15 cellular contexts compared by ENCODE assay signal in genomic region chr18:76484749-76485387, GRCh38. TPM values are rescaled to one million over a fixed set of nuclear protein-coding genes. Genes with fewer than 3 reads are reported as not detected.
DNase-seq lines count a peak whose midpoint lies in the region; ATAC-seq and TF ChIP-seq lines count a peak whose summit lies in the region.
"Had no signal": no experiment of that assay in that cellular context is flagged by ENCODE, and none has a peak within 500 bp of the region (broad histone marks: within the 10 kb centered on the region; RNA-seq: fewer than 3 reads in every experiment).

No MANE protein-coding gene starts in this region.

- H2BK15ac ChIP-seq in H9 (ENCODE audit: low read depth, low read length) = no peak overlapping the region

- DNase-seq in D341Med (ENCODE audit: low spot score) = no peak
- no peak for DNase-seq in H9
- DNase-seq in activated CD8-positive, alpha-beta memory T cell treated with anti-CD3 and anti-CD28 coated beads, Interleukin-2, amount 50 U/mL, for 48 hours = no peak
- DNase-seq in ecto neural progenitor cell (ENCODE audit: low spot score) = no peak
- DNase-seq: CD4-positive, alpha-beta memory T cell; heart right ventricle; NCI-H1048; NCI-H69; posterior cingulate gyrus had no signal

- H2AFZ ChIP-seq in H9 (ENCODE audit: low read length) = no peak overlapping the region

- H3K27ac Mint-ChIP-seq in nephron (peak overlapping the region; percentile 28 to 84 (median 82)), H9 (peak overlapping the region in 1 of 3 experiments; percentile 5; a peak in 1 of 7 replicates)
- H3K27ac Mint-ChIP-seq: CD4-positive, alpha-beta memory T cell; stimulated activated effector memory CD8-positive, alpha-beta T cell treated with anti-CD3 and anti-CD28 coated beads, Interleukin-12 subunit alpha, Interleukin-12 subunit beta, amount 100 ng/mL, for 72 hours had no signal

- no peak overlapping the region for H3K4me2 ChIP-seq in H9 (ENCODE audit: insufficient read depth, insufficient read length, low read length)

- no peak overlapping the region for H2BK5ac ChIP-seq in H9 (ENCODE audit: insufficient read length, low read length)

- H2BK12ac ChIP-seq in H9 (ENCODE audit: insufficient read length, low read depth, low read length) = no peak overlapping the region

- H3K36me3 Mint-ChIP-seq in nephron (ENCODE audit: low read depth) = peaks cover 35% of the 10 kb centered on the region
- H3K36me3 Mint-ChIP-seq in H9 (ENCODE audit: insufficient read depth in 1 of 3, low read depth in 3 of 3) = peaks cover 0 to 2% (median 0%) of the 10 kb centered on the region in 3 experiments; a peak in 3 of 7 replicates
- H3K36me3 Mint-ChIP-seq: CD4-positive, alpha-beta memory T cell; stimulated activated effector memory CD8-positive, alpha-beta T cell treated with anti-CD3 and anti-CD28 coated beads, Interleukin-12 subunit alpha, Interleukin-12 subunit beta, amount 100 ng/mL, for 72 hours had no signal

- H3K9me3 Mint-ChIP-seq in nephron (no peaks in the 10 kb centered on the region), H9 (no peaks in the 10 kb centered on the region)
- H3K9me3 Mint-ChIP-seq: CD4-positive, alpha-beta memory T cell; stimulated activated effector memory CD8-positive, alpha-beta T cell treated with anti-CD3 and anti-CD28 coated beads, Interleukin-12 subunit alpha, Interleukin-12 subunit beta, amount 100 ng/mL, for 72 hours had no signal

- H3K4me3 Mint-ChIP-seq in nephron (peak overlapping the region in 1 of 3 experiments; percentile 14), H9 (no peak overlapping the region)
- H3K4me3 Mint-ChIP-seq: CD4-positive, alpha-beta memory T cell; stimulated activated effector memory CD8-positive, alpha-beta T cell treated with anti-CD3 and anti-CD28 coated beads, Interleukin-12 subunit alpha, Interleukin-12 subunit beta, amount 100 ng/mL, for 72 hours had no signal

- no peak overlapping the region for H3K27ac ChIP-seq in H9 (ENCODE audit: insufficient read length, low read depth, low read length)
- H3K27ac ChIP-seq: heart right ventricle had no signal

- WGBS in H9 (ENCODE audit: extremely low coverage, insufficient read length, low lambda C conversion rate) = no CpG with 5 or more reads among the region's 6 CpGs

- no peak overlapping the region for H3K9ac ChIP-seq in H9 (ENCODE audit: extremely low read depth, insufficient read length, low read length)

- H3K79me2 ChIP-seq in H9 (ENCODE audit: insufficient read depth, low read length) = no peaks in the 10 kb centered on the region; the same call in 1 of the 2 replicates

- H2AK5ac ChIP-seq in H9 (ENCODE audit: insufficient read length, low read length) = no peak overlapping the region

- H3K4ac ChIP-seq in H9 (ENCODE audit: low read depth, low read length) = no peak overlapping the region

- peaks cover 16% of the 10 kb centered on the region for H3K4me1 ChIP-seq in H9 (ENCODE audit: insufficient read depth, low read length)

- no peaks in the 10 kb centered on the region for H4K20me1 ChIP-seq in H9 (ENCODE audit: control insufficient read depth, insufficient read depth, insufficient read length)

- H3K56ac ChIP-seq in H9 (ENCODE audit: insufficient read length, low read depth, low read length) = no peak overlapping the region

- H3K23me2 ChIP-seq in H9 (ENCODE audit: insufficient read length, low read depth, low read length, poor library complexity, severe bottlenecking) = no peaks in the 10 kb centered on the region

- no peaks in the 10 kb centered on the region for H3K9me3 ChIP-seq in H9 (ENCODE audit: control insufficient read depth, low read depth, low read length)
- H3K9me3 ChIP-seq: heart right ventricle had no signal

- H3K4me1 Mint-ChIP-seq in nephron (peaks cover 77% of the 10 kb centered on the region), H9 (peaks cover 54 to 57% of the 10 kb centered on the region in 2 experiments)
- H3K4me1 Mint-ChIP-seq: stimulated activated effector memory CD8-positive, alpha-beta T cell treated with anti-CD3 and anti-CD28 coated beads, Interleukin-12 subunit alpha, Interleukin-12 subunit beta, amount 100 ng/mL, for 72 hours had no signal

- H4K91ac ChIP-seq in H9 (ENCODE audit: insufficient read length, low read depth, low read length) = no peak overlapping the region

- no peak overlapping the region for H3K14ac ChIP-seq in H9 (ENCODE audit: insufficient read depth, low read length)

- ATAC-seq in GM18520 (IDR thresholded peaks at IDR 0.05; ENCODE audit: unreplicated experiment) = peak; percentile 46
- peak; percentile 68 for ATAC-seq in HG02610 (IDR thresholded peaks at IDR 0.05; ENCODE audit: unreplicated experiment)
- ATAC-seq in HG03558 (IDR thresholded peaks at IDR 0.05; ENCODE audit: extremely low read depth, unreplicated experiment) = peak; percentile 53
- ATAC-seq: activated CD4-positive, CD25-positive, alpha-beta regulatory T cell treated with anti-CD3 and anti-CD28 coated beads, Interleukin-2, amount 50 U/mL, for 24 hours; heart right ventricle; stimulated activated effector memory CD8-positive, alpha-beta T cell treated with anti-CD3 and anti-CD28 coated beads, Interleukin-12 subunit alpha, Interleukin-12 subunit beta, amount 100 ng/mL, for 72 hours had no signal

- no peak overlapping the region for H3K18ac ChIP-seq in H9 (ENCODE audit: insufficient read length, low read depth, low read length)

- no peak overlapping the region for H4K5ac ChIP-seq in H9 (ENCODE audit: insufficient read length, low read depth, low read length)

- no peak overlapping the region for H3K23ac ChIP-seq in H9 (ENCODE audit: insufficient read length, low read depth, low read length)

- H2BK120ac ChIP-seq in H9 (ENCODE audit: low read depth, low read length, poor library complexity, severe bottlenecking) = no peak overlapping the region

- H2BK20ac ChIP-seq in H9 (ENCODE audit: low read depth, low read length, poor library complexity, severe bottlenecking) = no peak overlapping the region

- H3K27me3 Mint-ChIP-seq in nephron (ENCODE audit: low read depth) (no peaks in the 10 kb centered on the region), H9 (ENCODE audit: low read depth) (peaks cover 15% of the 10 kb centered on the region)

- H3K27me3 ChIP-seq in H9 (ENCODE audit: insufficient read depth, low read length) = no peaks in the 10 kb centered on the region; the same call in 1 of the 2 replicates
- H3K27me3 ChIP-seq: heart right ventricle had no signal

- no peak overlapping the region for H3T11ph ChIP-seq in H9 (ENCODE audit: low read length)

- peaks cover 2% of the 10 kb centered on the region for H3K79me1 ChIP-seq in H9 (ENCODE audit: insufficient read depth, low read depth, low read length, poor library complexity, severe bottlenecking)

- TF ChIP-seq CTCF in nephron (IDR thresholded peaks at IDR 0.05; ENCODE audit: unreplicated experiment in 3 of 3) (no peak), H9 (conservative IDR thresholded peaks at IDR 0.05) (no peak)

- H4K8ac ChIP-seq in H9 (replicated peaks; ENCODE audit: insufficient read length, low read depth, low read length) = no peak overlapping the region

RNA-seq across cellular contexts. Expression of gene ZNF516, which starts 10.2 kb away (rescaled TPM):
- 22.6 and 22.7 TPM in 2 replicates for total RNA-seq in H9 (2021)
